Comparison of ENCODE assay signal across 13 cellular contexts in genomic region chr7:76486618-76487017, GRCh38. TPM values are rescaled to one million over a fixed set of nuclear protein-coding genes. Genes with fewer than 3 reads are reported as not detected.
DNase-seq lines count a peak whose midpoint lies in the region; ATAC-seq and TF ChIP-seq lines count a peak whose summit lies in the region.
"Not testable (repeated sequence)": the region's sequence is repeated elsewhere in the genome, so short reads cannot be mapped to it uniquely, and the experiment has no call there.
"Had no signal": no experiment of that assay in that cellular context is flagged by ENCODE, and none has a peak within 500 bp of the region (broad histone marks: within the 10 kb centered on the region; RNA-seq: fewer than 3 reads in every experiment).

No MANE protein-coding gene starts in this region.

- not testable (repeated sequence) for H3K4me1 Mint-ChIP-seq in CD14-positive monocyte; activated naive CD8-positive, alpha-beta T cell treated with anti-CD3 and anti-CD28 coated beads, Interleukin-2, amount 50 U/mL, for 24 hours; natural killer cell

- ATAC-seq in GM18909 (IDR thresholded peaks at IDR 0.05; ENCODE audit: poor library complexity, unreplicated experiment) (peak; percentile 99), GM21528 (IDR thresholded peaks at IDR 0.05; ENCODE audit: low FRiP score, unreplicated experiment) (peak; percentile 98), HG02973 (IDR thresholded peaks at IDR 0.05; ENCODE audit: unreplicated experiment) (peak; percentile 98), HG03469 (IDR thresholded peaks at IDR 0.05; ENCODE audit: unreplicated experiment) (peak; percentile 94), natural killer cell (peak; percentile 90 to 96 (median 96))
- ATAC-seq in activated naive CD8-positive, alpha-beta T cell treated with anti-CD3 and anti-CD28 coated beads, Interleukin-2, amount 50 U/mL, for 24 hours, result peak; percentile 99

- not testable (repeated sequence) for H3K4me3 Mint-ChIP-seq in CD14-positive monocyte, natural killer cell
- peak overlapping the region; percentile 21 for H3K4me3 Mint-ChIP-seq in activated naive CD8-positive, alpha-beta T cell treated with anti-CD3 and anti-CD28 coated beads, Interleukin-2, amount 50 U/mL, for 24 hours

- H3K36me3 Mint-ChIP-seq in CD14-positive monocyte, result peaks cover 18% of the 10 kb centered on the region in 2 donors
- H3K36me3 Mint-ChIP-seq in activated naive CD8-positive, alpha-beta T cell treated with anti-CD3 and anti-CD28 coated beads, Interleukin-2, amount 50 U/mL, for 24 hours (ENCODE audit: low read depth); natural killer cell: not testable (repeated sequence)

- intact Hi-C loops in CD14-positive monocyte (cut with micrococcal nuclease); natural killer cell (cut with micrococcal nuclease): not testable (repeated sequence)

- H3K27me3 Mint-ChIP-seq in CD14-positive monocyte (ENCODE audit: low read depth in 3 of 3); activated naive CD8-positive, alpha-beta T cell treated with anti-CD3 and anti-CD28 coated beads, Interleukin-2, amount 50 U/mL, for 24 hours; natural killer cell (ENCODE audit: low read depth in 2 of 2): not testable (repeated sequence)

- DNase-seq in CD14-positive monocyte (ENCODE audit: low spot score); natural killer cell: not testable (repeated sequence)
- DNase-seq in activated CD4-positive, alpha-beta T cell treated with anti-CD3 and anti-CD28 coated beads, Interleukin-2, amount 50 U/mL, for 48 hours, result peak; percentile 16 to 46
- peak; percentile 31 for DNase-seq in activated naive CD8-positive, alpha-beta T cell treated with anti-CD3 and anti-CD28 coated beads, Interleukin-2, amount 50 U/mL, for 24 hours

- not testable (repeated sequence) for TF ChIP-seq CTCF in CD14-positive monocyte (IDR thresholded peaks at IDR 0.05); natural killer cell (IDR thresholded peaks at IDR 0.05)

- H3K27ac Mint-ChIP-seq in CD14-positive monocyte, result peak overlapping the region in 5 of 7 donors; percentile 30 to 68 (median 67)
- peak overlapping the region; percentile 80 for H3K27ac Mint-ChIP-seq in activated naive CD8-positive, alpha-beta T cell treated with anti-CD3 and anti-CD28 coated beads, Interleukin-2, amount 50 U/mL, for 24 hours
- H3K27ac Mint-ChIP-seq in natural killer cell, result not testable (repeated sequence)

- H3K9me3 Mint-ChIP-seq in CD14-positive monocyte; activated naive CD8-positive, alpha-beta T cell treated with anti-CD3 and anti-CD28 coated beads, Interleukin-2, amount 50 U/mL, for 24 hours; natural killer cell: not testable (repeated sequence)

RNA-seq across cellular contexts. Expression of gene UPK3B, which starts 23.7 kb away (rescaled TPM):
- not detected for polyA plus RNA-seq in CD14-positive monocyte
- total RNA-seq in natural killer cell, result 1 to 10 TPM; 3.3 to 5.3 (median 3.3) TPM
- total RNA-seq: smooth muscle cell had no signal
- polyA plus RNA-seq: smooth muscle cell had no signal

RNA-seq across cellular contexts. Expression of gene DTX2, which starts 25.1 kb away (rescaled TPM):
- 10 to 100 TPM; 11.3 to 20.2 TPM for polyA plus RNA-seq in CD14-positive monocyte
- 10 to 100 TPM; 32.3 to 48.3 (median 40.5) TPM for total RNA-seq in natural killer cell

RNA-seq across cellular contexts. Expression of gene SPDYE16, which starts 56.5 kb away (rescaled TPM):
- not detected for polyA plus RNA-seq in CD14-positive monocyte
- 1 to 10 TPM in 1 of 3 donors, under 1 TPM in 1, not detected in 1; 0.32 to 1.4 TPM for total RNA-seq in natural killer cell
- total RNA-seq: A172, astrocyte, dermis blood vessel endothelial cell, omental fat pad, smooth muscle cell had no signal
- polyA plus RNA-seq: smooth muscle cell had no signal
